7 cellular contexts compared by ENCODE assay signal in the genomic region with DNA sequence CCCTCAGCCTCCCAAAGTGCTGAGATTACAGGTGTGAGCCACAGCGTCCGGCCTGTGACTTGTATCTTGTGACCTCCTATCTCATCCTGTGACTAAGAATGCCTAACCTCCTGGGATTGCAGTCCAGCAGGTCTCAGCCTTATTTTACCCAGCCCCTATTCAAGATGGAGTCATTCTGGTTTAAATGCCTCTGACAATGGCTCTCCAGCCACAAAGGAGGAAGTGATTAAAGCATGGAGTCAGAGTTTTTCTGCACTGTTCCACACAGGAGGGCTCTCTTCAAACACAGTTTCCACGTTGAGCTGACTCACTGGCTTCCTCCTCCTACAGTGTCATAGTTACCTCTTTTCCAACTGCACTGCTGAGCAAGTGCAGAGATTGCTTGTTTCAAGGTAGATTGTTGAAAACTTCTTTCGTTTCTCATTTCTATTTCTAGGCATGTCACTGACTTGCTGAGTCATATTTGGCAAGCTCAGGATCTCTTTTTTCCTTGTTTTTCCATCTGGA. TPM values are rescaled to one million over a fixed set of nuclear protein-coding genes. Genes with fewer than 3 reads are reported as not detected.
DNase-seq lines count a peak whose midpoint lies in the region; ATAC-seq and TF ChIP-seq lines count a peak whose summit lies in the region.

No MANE protein-coding gene starts in this region.

- no peak overlapping the region for H3K4me3 Mint-ChIP-seq in activated CD4-positive, alpha-beta T cell treated with anti-CD3 and anti-CD28 coated beads, Interleukin-2, amount 10 ng/mL, durations not matched to agents 24 days and 14 days
- H3K4me3 Mint-ChIP-seq in nephron progenitor cell, result no peak overlapping the region

- no peaks in the 10 kb centered on the region for H3K9me3 Mint-ChIP-seq in activated CD4-positive, alpha-beta T cell treated with anti-CD3 and anti-CD28 coated beads, Interleukin-2, amount 10 ng/mL, durations not matched to agents 24 days and 14 days
- no peaks in the 10 kb centered on the region for H3K9me3 Mint-ChIP-seq in nephron progenitor cell

- DNase-seq in activated CD4-positive, alpha-beta T cell treated with anti-CD3 and anti-CD28 coated beads, Interleukin-2, amount 10 ng/mL, durations not matched to agents 24 days and 14 days, result peak; percentile 73
- DNase-seq in fibroblast of peridontal ligament (ENCODE audit: extremely low read depth) (peak; percentile 73), nephron progenitor cell (no peak), NCI-H446 treated with DMSO at 0.1 percent for 48 hours (lab: John Stamatoyannopoulos, UW) (no peak)
- peak; percentile 76 for DNase-seq in stimulated activated CD4-positive, alpha-beta T cell treated with anti-CD3 and anti-CD28 coated beads, Interleukin-1b, Interleukin-23, amount 100 ng/mL, for 48 hours

- H3K27me3 Mint-ChIP-seq in activated CD4-positive, alpha-beta T cell treated with anti-CD3 and anti-CD28 coated beads, Interleukin-2, amount 10 ng/mL, durations not matched to agents 24 days and 14 days, result no peaks in the 10 kb centered on the region
- peaks cover 7% of the 10 kb centered on the region for H3K27me3 Mint-ChIP-seq in nephron progenitor cell (ENCODE audit: low read depth, poor library complexity)

- no peak for TF ChIP-seq CTCF in nephron progenitor cell (IDR thresholded peaks at IDR 0.05)

- intact Hi-C loops in activated CD4-positive, alpha-beta T cell treated with anti-CD3 and anti-CD28 coated beads, Interleukin-2, amount 10 ng/mL, durations not matched to agents 24 days and 14 days (cut with micrococcal nuclease), result loop anchor here (1.0 kb wide), 4 partner anchors 24 to 264 kb away; partner anchors contain the start of gene SIPA1L1

- peaks cover 18% of the 10 kb centered on the region for H3K4me1 Mint-ChIP-seq in activated CD4-positive, alpha-beta T cell treated with anti-CD3 and anti-CD28 coated beads, Interleukin-2, amount 10 ng/mL, durations not matched to agents 24 days and 14 days
- no peaks in the 10 kb centered on the region for H3K4me1 Mint-ChIP-seq in nephron progenitor cell

- ATAC-seq in GM18868 (IDR thresholded peaks at IDR 0.05; ENCODE audit: unreplicated experiment), result peak; percentile 90
- peak; percentile 67 for ATAC-seq in HG03280 (IDR thresholded peaks at IDR 0.05; ENCODE audit: unreplicated experiment)

- H3K36me3 Mint-ChIP-seq in activated CD4-positive, alpha-beta T cell treated with anti-CD3 and anti-CD28 coated beads, Interleukin-2, amount 10 ng/mL, durations not matched to agents 24 days and 14 days (ENCODE audit: low read depth), result peaks cover 3% of the 10 kb centered on the region
- H3K36me3 Mint-ChIP-seq in nephron progenitor cell (ENCODE audit: low read depth), result no peaks in the 10 kb centered on the region

- H3K27ac Mint-ChIP-seq in activated CD4-positive, alpha-beta T cell treated with anti-CD3 and anti-CD28 coated beads, Interleukin-2, amount 10 ng/mL, durations not matched to agents 24 days and 14 days, result peak overlapping the region; percentile 87
- no peak overlapping the region for H3K27ac Mint-ChIP-seq in nephron progenitor cell

RNA-seq across cellular contexts. Expression of gene SIPA1L1, which starts 29.3 kb away (rescaled TPM):
- 69.7 and 72.6 TPM in 2 replicates for total RNA-seq in activated CD4-positive, alpha-beta T cell treated with anti-CD3 and anti-CD28 coated beads, Interleukin-2, amount 10 ng/mL, durations not matched to agents 24 days and 14 days

Comparison
In these comparisons a context has a peak if more than half of its experiments do, and no peak if none do; other contexts are left out.
1. DNase-seq: peak in activated CD4-positive, alpha-beta T cell treated with anti-CD3 and anti-CD28 coated beads, Interleukin-2, amount 10 ng/mL, durations not matched to agents 24 days and 14 days (single experiment), fibroblast of peridontal ligament (single experiment) and stimulated activated CD4-positive, alpha-beta T cell treated with anti-CD3 and anti-CD28 coated beads, Interleukin-1b, Interleukin-23, amount 100 ng/mL, for 48 hours (single experiment); none in nephron progenitor cell (single experiment) and NCI-H446 treated with DMSO at 0.1 percent for 48 hours (single experiment).